17 cellular contexts compared by ENCODE assay signal in genomic region chr19:14561249-14561648, GRCh38. TPM values are rescaled to one million over a fixed set of nuclear protein-coding genes. Genes with fewer than 3 reads are reported as not detected.
DNase-seq lines count a peak whose midpoint lies in the region; ATAC-seq, FAIRE-seq and TF ChIP-seq lines count a peak whose summit lies in the region.
"Had no signal": no experiment of that assay in that cellular context is flagged by ENCODE, and none has a peak within 500 bp of the region (broad histone marks: within the 10 kb centered on the region; RNA-seq: fewer than 3 reads in every experiment).

No MANE protein-coding gene starts in this region.

- H3K27me3 ChIP-seq in SK-N-SH (ENCODE audit: insufficient read depth) = no peaks in the 10 kb centered on the region
- H3K27me3 ChIP-seq in H1 (replicated peaks in 1 of 4; ENCODE audit: control insufficient read depth in 3 of 4, extremely low read depth in 1 of 4, insufficient read depth in 3 of 4, low read length in 3 of 4) = no peaks in the 10 kb centered on the region
- no peaks in the 10 kb centered on the region for H3K27me3 ChIP-seq in tibial artery
- H3K27me3 ChIP-seq: right lobe of liver had no signal

- no peak overlapping the region for H2BK120ac ChIP-seq in H1 (replicated peaks; ENCODE audit: low read depth, low read length)

- no peaks in the 10 kb centered on the region for H3K9me3 Mint-ChIP-seq in nephron
- H3K9me3 Mint-ChIP-seq: activated CD8-positive, alpha-beta T cell treated with anti-CD3 and anti-CD28 coated beads for 36 hours had no signal

- peaks cover 24% of the 10 kb centered on the region for H3K4me1 Mint-ChIP-seq in nephron

- H3K9me2 ChIP-seq in SK-N-SH = no peaks in the 10 kb centered on the region

- no peak overlapping the region for H2BK20ac ChIP-seq in H1 (ENCODE audit: low read length)

- POLR2A ChIA-PET in SK-N-SH (lab: Yijun Ruan, JAX) = no interaction called here
- POLR2A ChIA-PET in H1 (lab: Charles Lee; ENCODE audit: partially characterized antibody) = interaction anchor here (0.6 to 3.2 kb wide), 3 partner anchors 8 to 58 kb away, joined by 3 to 11 read pairs (median 4); partner anchors contain the start of gene NDUFB7

- no peak overlapping the region for H2AFZ ChIP-seq in SK-N-SH (ENCODE audit: low read depth)
- no peak overlapping the region for H2AFZ ChIP-seq in H1 (ENCODE audit: low read length)

- H3K14ac ChIP-seq in H1 (ENCODE audit: insufficient read length) = no peak overlapping the region

- H4K5ac ChIP-seq in H1 (ENCODE audit: insufficient read length, low read depth, low read length) = no peak overlapping the region

- H3K23me2 ChIP-seq in H1 (ENCODE audit: low read depth, low read length) = no peaks in the 10 kb centered on the region

- WGBS in SK-N-SH (ENCODE audit: low lambda C conversion rate) = 88% methylated on average over 6 of the region's 8 CpGs
- WGBS in H1 (ENCODE audit: extremely low coverage in 1 of 2, insufficient coverage in 1 of 2, insufficient read length in 1 of 2, insufficient replicate concordance in 2 of 2, low coverage in 1 of 2, low lambda C conversion rate in 2 of 2, missing lambda C conversion rate in 1 of 2), 2 experiments = 90% methylated on average over 8 of the region's 8 CpGs; no CpG with 5 or more reads in 1 of the 2 experiments

- H3K4me2 ChIP-seq in SK-N-SH (no peak overlapping the region; the same call in 1 of the 2 replicates), H1 (ENCODE audit: insufficient read depth in 1 of 2, low read depth in 2 of 2, low read length in 2 of 2) (no peak overlapping the region)

- peak overlapping the region; percentile 66; the same call in 1 of the 2 replicates for H2BK5ac ChIP-seq in H1 (ENCODE audit: low read depth, low read length)

- H3K9me3 ChIP-seq in SK-N-SH = no peaks in the 10 kb centered on the region
- H3K9me3 ChIP-seq in H1 (ENCODE audit: insufficient read depth in 2 of 2, low read depth in 1 of 2, low read length in 1 of 2) = no peaks in the 10 kb centered on the region
- no peaks in the 10 kb centered on the region for H3K9me3 ChIP-seq in tibial artery
- H3K9me3 ChIP-seq: right lobe of liver had no signal

- ATAC-seq in SK-N-SH treated with all-trans-retinoic acid at 6 μM for 48 hours = no peak
- ATAC-seq: activated CD8-positive, alpha-beta T cell treated with anti-CD3 and anti-CD28 coated beads for 36 hours had no signal

- H3K9ac ChIP-seq in SK-N-SH (no peak overlapping the region), H1 (replicated peaks in 1 of 4; ENCODE audit: extremely low read depth in 1 of 4, low read depth in 3 of 4, low read length in 3 of 4) (no peak overlapping the region)

- no peak overlapping the region for H3K23ac ChIP-seq in H1 (ENCODE audit: insufficient read length)

- no peak overlapping the region for H3K56ac ChIP-seq in H1 (replicated peaks; ENCODE audit: insufficient read length, low read depth, low read length)

- peaks cover 7% of the 10 kb centered on the region for H3K79me1 ChIP-seq in H1 (ENCODE audit: low read depth, low read length)

- no peak overlapping the region for H3K18ac ChIP-seq in H1 (ENCODE audit: extremely low read depth, low read length)

- intact Hi-C loops in tibial artery (cut with DNase I; ENCODE audit: low total_unique reads) = no loop called here

- no peaks in the 10 kb centered on the region for H3K27me3 Mint-ChIP-seq in nephron (ENCODE audit: low read depth)
- H3K27me3 Mint-ChIP-seq: activated CD8-positive, alpha-beta T cell treated with anti-CD3 and anti-CD28 coated beads for 36 hours had no signal

- peak overlapping the region; percentile 82 to 92 (median 89) for H3K27ac Mint-ChIP-seq in nephron

- H3K4me3 ChIP-seq in SK-N-SH (ENCODE audit: low read depth in 2 of 2, low read length in 1 of 2) = no peak overlapping the region
- no peak overlapping the region for H3K4me3 ChIP-seq in H1 (ENCODE audit: extremely low read depth in 1 of 4, insufficient read depth in 2 of 4, low read depth in 3 of 4, low read length in 4 of 4)
- no peak overlapping the region for H3K4me3 ChIP-seq in tibial artery
- H3K4me3 ChIP-seq: right lobe of liver had no signal

- H3F3A ChIP-seq in SK-N-SH (replicated peaks; ENCODE audit: insufficient read depth) = no peaks in the 10 kb centered on the region

- no peak overlapping the region for H3K4me3 Mint-ChIP-seq in nephron
- H3K4me3 Mint-ChIP-seq: activated CD8-positive, alpha-beta T cell treated with anti-CD3 and anti-CD28 coated beads for 36 hours had no signal

- H4K20me1 ChIP-seq in SK-N-SH (ENCODE audit: insufficient read depth) (no peaks in the 10 kb centered on the region), H1 (replicated peaks in 1 of 2; ENCODE audit: control insufficient read depth in 1 of 2, insufficient read depth in 2 of 2, low read length in 2 of 2) (peaks cover 4 to 16% of the 10 kb centered on the region in 2 experiments)

- no peak for FAIRE-seq in H1 (lab: Jason Lieb, UNC)

- H3K79me2 ChIP-seq in SK-N-SH (ENCODE audit: insufficient read depth) (peaks cover 6% of the 10 kb centered on the region), H1 (ENCODE audit: control insufficient read depth in 1 of 2, insufficient read depth in 2 of 2, low read length in 2 of 2) (peaks cover 0 to 25% of the 10 kb centered on the region in 2 experiments; a peak in 1 of 4 replicates)

- H4K8ac ChIP-seq in H1 (ENCODE audit: extremely low read depth, insufficient read depth, low read length) = no peak overlapping the region; the same call in 1 of the 2 replicates

- H3K27ac ChIP-seq in SK-N-SH (ENCODE audit: low read depth in 2 of 2, low read length in 1 of 2) = no peak overlapping the region
- no peak overlapping the region; the same call in 1 of the 2 replicates for H3K27ac ChIP-seq in H1 (ENCODE audit: low read depth, low read length)
- peak overlapping the region; percentile 82 to 88 for H3K27ac ChIP-seq in tibial artery
- H3K27ac ChIP-seq: 22Rv1, right lobe of liver had no signal

- TF ChIP-seq RAD21 in SK-N-SH (IDR thresholded peaks at IDR 0.05; ENCODE audit: low read length) = no peak
- no peak for TF ChIP-seq RAD21 in H1 (IDR thresholded peaks at IDR 0.05 in 1 of 2, conservative IDR thresholded peaks at IDR 0.05 in 1 of 2; ENCODE audit: low read depth in 2 of 2, low read length in 2 of 2)

- DNase-seq in SK-N-SH = peak; percentile 11
- DNase-seq in H1 (ENCODE audit: low read depth in 1 of 2, low spot score in 2 of 2) = no peak
- no peak for DNase-seq in tibial artery
- no peak for DNase-seq in NCI-H774 (lab: John Stamatoyannopoulos, UW)
- no peak for DNase-seq in hepatic stellate cell (ENCODE audit: low spot score)
- DNase-seq in superior temporal gyrus (ENCODE audit: extremely low spot score) = no peak
- DNase-seq: activated CD8-positive, alpha-beta T cell treated with anti-CD3 and anti-CD28 coated beads for 36 hours; activated effector memory CD4-positive, alpha-beta T cell treated with anti-CD3 and anti-CD28 coated beads, Interleukin-2, amount 50 U/mL, for 16 hours; central memory CD4-positive, alpha-beta T cell; NCI-H1694 treated with DMSO at 0.1 percent for 48 hours; NCI-H526 had no signal

- H3K36me3 ChIP-seq in SK-N-SH (replicated peaks in 1 of 2; ENCODE audit: control insufficient read depth in 1 of 2, insufficient read depth in 2 of 2, low read length in 1 of 2) (peaks cover 0 to 14% of the 10 kb centered on the region in 2 experiments), H1 (ENCODE audit: control insufficient read depth in 2 of 4, insufficient read depth in 4 of 4, low read length in 3 of 4) (peaks cover 0 to 15% (median 6%) of the 10 kb centered on the region in 4 experiments; a peak in 3 of 8 replicates), tibial artery (peaks cover 0 to 20% (median 18%) of the 10 kb centered on the region in 3 donors)

- H4K91ac ChIP-seq in H1 (replicated peaks; ENCODE audit: insufficient read length, low read length) = no peak overlapping the region

- TF ChIP-seq CTCF in SK-N-SH (IDR thresholded peaks at IDR 0.05) (no peak), H1 (IDR thresholded peaks at IDR 0.05; ENCODE audit: control extremely low read depth in 1 of 3, insufficient read depth in 1 of 3, low read depth in 1 of 3, low read length in 3 of 3) (no peak), nephron (IDR thresholded peaks at IDR 0.05; ENCODE audit: unreplicated experiment in 3 of 3) (no peak), tibial artery (IDR thresholded peaks at IDR 0.05) (no peak)

- CTCF ChIA-PET in SK-N-SH (lab: Yijun Ruan, JAX) = interaction anchor here (1.2 kb wide), 1 partner anchor 13 kb away, joined by 5 read pairs; no protein-coding TSS in a partner anchor
- CTCF ChIA-PET in H1 (lab: Charles Lee; ENCODE audit: partially characterized antibody) = interaction anchor here (2.0 to 3.1 kb wide), 3 partner anchors 10 to 13 kb away, joined by 9 to 13 read pairs (median 10); partner anchors contain the start of gene NDUFB7

- TF ChIP-seq POLR2A in H1 (IDR thresholded peaks at IDR 0.05; ENCODE audit: control extremely low read depth in 1 of 2, low read depth in 2 of 2, low read length in 2 of 2) = no peak

- peaks cover 0 to 15% of the 10 kb centered on the region in 2 experiments; a peak in 1 of 4 replicates for H3K4me1 ChIP-seq in SK-N-SH (ENCODE audit: control insufficient read depth in 1 of 2, insufficient read depth in 2 of 2, low read depth in 1 of 2, low read length in 1 of 2)
- H3K4me1 ChIP-seq in H1 (replicated peaks in 1 of 4; ENCODE audit: control insufficient read depth in 3 of 4, insufficient read depth in 4 of 4, low read length in 3 of 4) = peaks cover 0 to 44% (median 38%) of the 10 kb centered on the region in 4 experiments; a peak in 6 of 7 replicates
- H3K4me1 ChIP-seq in tibial artery = peaks cover 0 to 51% (median 33%) of the 10 kb centered on the region in 4 donors

- H3K4ac ChIP-seq in H1 (replicated peaks; ENCODE audit: insufficient read length, low read depth, low read length) = no peak overlapping the region

- H3K36me3 Mint-ChIP-seq in nephron (ENCODE audit: low read depth) = no peaks in the 10 kb centered on the region

- H2AK5ac ChIP-seq in H1 (ENCODE audit: low read depth, low read length) = no peak overlapping the region

- H2BK15ac ChIP-seq in H1 (ENCODE audit: low read length) = no peak overlapping the region

- TF ChIP-seq EP300 in SK-N-SH (IDR thresholded peaks at IDR 0.05; ENCODE audit: borderline replicate concordance in 1 of 2, low read depth in 1 of 2, low read length in 1 of 2) (no peak), H1 (IDR thresholded peaks at IDR 0.05; ENCODE audit: borderline replicate concordance in 1 of 2, low read depth in 2 of 2, low read length in 2 of 2) (no peak)

- H2BK12ac ChIP-seq in H1 (ENCODE audit: low read depth, low read length) = no peak overlapping the region

RNA-seq across cellular contexts. Expression of gene NDUFB7, which starts 10.6 kb away (rescaled TPM):
- polyA plus RNA-seq in SK-N-SH (2012; rRNA removed) (458 and 465 TPM in 2 replicates), H1 (2011; rRNA removed) (740 and 777 TPM in 2 replicates)
- polyA plus RNA-seq in SK-N-SH (2012; cell fraction: cytosol; rRNA removed) = 199 and 306 TPM in 2 replicates
- polyA plus RNA-seq in SK-N-SH (2012; cell fraction: nucleus; rRNA removed) = 166 and 323 TPM in 2 replicates
- 151 and 161 TPM in 2 replicates for total RNA-seq in H1 (2021; fragmentation: NEBNext Ultra II Directional; extraction: Animal tissue kit (Norgen Biotek cat#: 25700))
- polyA plus RNA-seq in H1 (2011; cell fraction: cytosol; rRNA removed) = 516 TPM
- 409 TPM for polyA plus RNA-seq in H1 (2011; cell fraction: nucleus; rRNA removed)
- 92.3 to 278 TPM (median 228 TPM) in 4 replicates for polyA plus RNA-seq in H1 (2012, experiment 1 of 2)
- 239 TPM for polyA plus RNA-seq in H1 (2012, experiment 2 of 2)
- 244 TPM for polyA plus RNA-seq in H1 (2013, experiment 1 of 2)
- polyA plus RNA-seq in H1 (2013, experiment 2 of 2) = 241 TPM
- polyA minus RNA-seq in H1 (2011; rRNA and poly(A)+ RNA removed) = 37.4 and 68.2 TPM in 2 replicates
- polyA minus RNA-seq in H1 (2011; cell fraction: cytosol; rRNA and poly(A)+ RNA removed) = 113 TPM
- 93.4 TPM for polyA minus RNA-seq in H1 (2011; cell fraction: nucleus; rRNA and poly(A)+ RNA removed)

RNA-seq across cellular contexts. Expression of gene CLEC17A, which starts 21.6 kb away (rescaled TPM):
- polyA plus RNA-seq in SK-N-SH (2012; rRNA removed) (0.05 TPM in 1 of 2 replicates, not detected in the other), H1 (2011; rRNA removed) (not detected in 2 replicates)
- polyA plus RNA-seq in SK-N-SH (2012; cell fraction: cytosol; rRNA removed) = 0.01 TPM in 1 of 2 replicates, not detected in the other
- 0.15 and 0.19 TPM in 2 replicates for polyA plus RNA-seq in SK-N-SH (2012; cell fraction: nucleus; rRNA removed)
- not detected in 2 replicates for total RNA-seq in H1 (2021; fragmentation: NEBNext Ultra II Directional; extraction: Animal tissue kit (Norgen Biotek cat#: 25700))
- polyA plus RNA-seq in H1 (2011; cell fraction: cytosol; rRNA removed) = not detected
- not detected for polyA plus RNA-seq in H1 (2011; cell fraction: nucleus; rRNA removed)
- not detected in 4 replicates for polyA plus RNA-seq in H1 (2012, experiment 1 of 2)
- not detected for polyA plus RNA-seq in H1 (2012, experiment 2 of 2)
- 0.04 TPM for polyA plus RNA-seq in H1 (2013, experiment 1 of 2)
- polyA plus RNA-seq in H1 (2013, experiment 2 of 2) = 0.09 TPM
- polyA minus RNA-seq in H1 (2011; rRNA and poly(A)+ RNA removed) = not detected in 2 replicates
- not detected for polyA minus RNA-seq in H1 (2011; cell fraction: cytosol; rRNA and poly(A)+ RNA removed)
- polyA minus RNA-seq in H1 (2011; cell fraction: nucleus; rRNA and poly(A)+ RNA removed) = not detected
- total RNA-seq: right lobe of liver, RPMI7951, subcutaneous adipose tissue had no signal

RNA-seq across cellular contexts. Expression of gene TECR, which starts 31.9 kb away (rescaled TPM):
- polyA plus RNA-seq in SK-N-SH (2012; rRNA removed) = 87.9 and 110 TPM in 2 replicates
- 32.4 and 57.6 TPM in 2 replicates for polyA plus RNA-seq in SK-N-SH (2012; cell fraction: cytosol; rRNA removed)
- polyA plus RNA-seq in SK-N-SH (2012; cell fraction: nucleus; rRNA removed) = 142 and 144 TPM in 2 replicates
- total RNA-seq in H1 (2021; fragmentation: NEBNext Ultra II Directional; extraction: Animal tissue kit (Norgen Biotek cat#: 25700)) = 172 and 179 TPM in 2 replicates
- polyA plus RNA-seq in H1 (2011; rRNA removed) = 405 and 439 TPM in 2 replicates
- polyA plus RNA-seq in H1 (2011; cell fraction: cytosol; rRNA removed) = 162 TPM
- 283 TPM for polyA plus RNA-seq in H1 (2011; cell fraction: nucleus; rRNA removed)
- 145 to 221 TPM (median 207 TPM) in 4 replicates for polyA plus RNA-seq in H1 (2012, experiment 1 of 2)
- 342 TPM for polyA plus RNA-seq in H1 (2012, experiment 2 of 2)
- 342 TPM for polyA plus RNA-seq in H1 (2013, experiment 1 of 2)
- 367 TPM for polyA plus RNA-seq in H1 (2013, experiment 2 of 2)
- 119 and 162 TPM in 2 replicates for polyA minus RNA-seq in H1 (2011; rRNA and poly(A)+ RNA removed)
- 154 TPM for polyA minus RNA-seq in H1 (2011; cell fraction: cytosol; rRNA and poly(A)+ RNA removed)
- 83.2 TPM for polyA minus RNA-seq in H1 (2011; cell fraction: nucleus; rRNA and poly(A)+ RNA removed)

RNA-seq across cellular contexts. Expression of gene DNAJB1, which starts 43.1 kb away (rescaled TPM):
- polyA plus RNA-seq in SK-N-SH (2012; rRNA removed) = 95.7 and 103 TPM in 2 replicates
- polyA plus RNA-seq in SK-N-SH (2012; cell fraction: cytosol; rRNA removed) = 95.9 and 110 TPM in 2 replicates
- polyA plus RNA-seq in SK-N-SH (2012; cell fraction: nucleus; rRNA removed) = 65.8 and 66.3 TPM in 2 replicates
- total RNA-seq in H1 (2021; fragmentation: NEBNext Ultra II Directional; extraction: Animal tissue kit (Norgen Biotek cat#: 25700)) = 62.6 and 62.9 TPM in 2 replicates
- polyA plus RNA-seq in H1 (2011; rRNA removed) = 51.7 and 64.3 TPM in 2 replicates
- polyA plus RNA-seq in H1 (2011; cell fraction: cytosol; rRNA removed) = 47.3 TPM
- polyA plus RNA-seq in H1 (2011; cell fraction: nucleus; rRNA removed) = 42.9 TPM
- polyA plus RNA-seq in H1 (2012, experiment 1 of 2) = 50.1 to 59.1 TPM (median 56.6 TPM) in 4 replicates
- 62.1 TPM for polyA plus RNA-seq in H1 (2012, experiment 2 of 2)
- 29.4 TPM for polyA plus RNA-seq in H1 (2013, experiment 1 of 2)
- polyA plus RNA-seq in H1 (2013, experiment 2 of 2) = 31.6 TPM
- 52.8 and 55.7 TPM in 2 replicates for polyA minus RNA-seq in H1 (2011; rRNA and poly(A)+ RNA removed)
- polyA minus RNA-seq in H1 (2011; cell fraction: cytosol; rRNA and poly(A)+ RNA removed) = 23.5 TPM
- 28.5 TPM for polyA minus RNA-seq in H1 (2011; cell fraction: nucleus; rRNA and poly(A)+ RNA removed)

Comparison
In these comparisons a context has a peak if more than half of its experiments do, and no peak if none do; other contexts are left out.
1. H3K27ac ChIP-seq: peak in tibial artery (2 of 2); none in SK-N-SH (0 of 2) and H1 (single experiment).